Comparison of ENCODE assay signal across 26 cellular contexts in genomic region chr22:41659941-41660340, GRCh38. TPM values are rescaled to one million over a fixed set of nuclear protein-coding genes. Genes with fewer than 3 reads are reported as not detected.
DNase-seq lines count a peak whose midpoint lies in the region; ATAC-seq and TF ChIP-seq lines count a peak whose summit lies in the region.
"Had no signal": no experiment of that assay in that cellular context is flagged by ENCODE, and none has a peak within 500 bp of the region (broad histone marks: within the 10 kb centered on the region; RNA-seq: fewer than 3 reads in every experiment).

No MANE protein-coding gene starts in this region.

- no TSS peak for BruUV-seq in MCF 10A (replicated peaks; lab: Mats Ljungman, UMichigan)

- no peak for DNase-seq in MCF 10A (ENCODE audit: unreplicated experiment)
- no peak for DNase-seq in breast epithelium (ENCODE audit: low spot score in 2 of 2)
- no peak for DNase-seq in activated naive CD4-positive, alpha-beta T cell treated with anti-CD3 and anti-CD28 coated beads, Interleukin-2, amount 50 U/mL, for 72 hours (ENCODE audit: low spot score in 2 of 2)
- no peak for DNase-seq in left cardiac atrium
- no peak for DNase-seq in gastrocnemius medialis
- DNase-seq in upper lobe of left lung: no peak
- no peak for DNase-seq in stimulated activated CD4-positive, alpha-beta T cell treated with anti-CD3 and anti-CD28 coated beads, Interleukin-12 subunit alpha, Interleukin-12 subunit beta, amount 100 ng/mL, for 4 hours
- no peak for DNase-seq in midbrain (lab: John Stamatoyannopoulos, UW)
- DNase-seq: activated CD4-positive, alpha-beta T cell treated with anti-CD3 and anti-CD28 coated beads, Interleukin-2, amount 10 ng/mL, durations not matched to agents 24 days and 14 days; H9; left colon; mesendoderm; natural killer cell; NCI-H1048; NCI-H1930; NCI-H69; retina; RPMI8226; stimulated activated naive CD8-positive, alpha-beta T cell treated with anti-CD3 and anti-CD28 coated beads, Interleukin-15, Interleukin-2, amounts not matched to agents 100 U/mL and 50 U/mL, for 24 hours had no signal

- 93 to 100% methylated on average over 1 of the region's 1 CpG for WGBS in upper lobe of left lung, 2 donors

- in situ Hi-C loops in gastrocnemius medialis (cut with MboI; ENCODE audit: low sequenced_read_pairs in 4 of 4): no loop called here

- intact Hi-C loops in MCF 10A (cut with micrococcal nuclease): no loop called here
- intact Hi-C loops in breast epithelium (cut with DNase I; ENCODE audit: low total_unique reads): no loop called here
- intact Hi-C loops in left cardiac atrium (cut with DNase I): no loop called here
- intact Hi-C loops in gastrocnemius medialis (cut with DNase I; ENCODE audit: low total_unique reads): no loop called here

- TF ChIP-seq CTCF in MCF 10A (IDR thresholded peaks at IDR 0.05; ENCODE audit: unreplicated experiment) (no peak), breast epithelium (IDR thresholded peaks at IDR 0.05) (no peak), gastrocnemius medialis (IDR thresholded peaks at IDR 0.05 in 4 of 5, conservative IDR thresholded peaks at IDR 0.05 in 1 of 5) (no peak), upper lobe of left lung (IDR thresholded peaks at IDR 0.05) (no peak)

- no peaks in the 10 kb centered on the region for H3K27me3 ChIP-seq in breast epithelium
- no peaks in the 10 kb centered on the region for H3K27me3 ChIP-seq in gastrocnemius medialis
- no peaks in the 10 kb centered on the region for H3K27me3 ChIP-seq in upper lobe of left lung
- H3K27me3 ChIP-seq: ascending aorta; BLaER1 treated with 17β-estradiol and CSF1 and Interleukin-3, amounts not matched to agents 10 nM and 100 nM; tibial nerve had no signal

- H3K4me1 Mint-ChIP-seq in MCF 10A (ENCODE audit: insufficient read depth, unreplicated experiment): peaks cover 4% of the 10 kb centered on the region
- H3K4me1 Mint-ChIP-seq: activated CD4-positive, alpha-beta T cell treated with anti-CD3 and anti-CD28 coated beads, Interleukin-2, amount 10 ng/mL, durations not matched to agents 24 days and 14 days; H9; natural killer cell had no signal

- no peak for ATAC-seq in activated naive CD4-positive, alpha-beta T cell treated with anti-CD3 and anti-CD28 coated beads, Interleukin-2, amount 50 U/mL, for 72 hours
- peak; percentile 70 to 73 for ATAC-seq in left cardiac atrium
- no peak for ATAC-seq in gastrocnemius medialis
- no peak for ATAC-seq in upper lobe of left lung (ENCODE audit: low FRiP score in 2 of 2)
- ATAC-seq: left colon; natural killer cell; SK-N-SH treated with all-trans-retinoic acid at 6 μM for 48 hours; stimulated activated naive CD8-positive, alpha-beta T cell treated with anti-CD3 and anti-CD28 coated beads, Interleukin-15, Interleukin-2, amounts not matched to agents 100 U/mL and 50 U/mL, for 24 hours had no signal

- TF ChIP-seq POLR2A in breast epithelium (IDR thresholded peaks at IDR 0.05): no peak
- TF ChIP-seq POLR2A in gastrocnemius medialis (IDR thresholded peaks at IDR 0.05): no peak
- TF ChIP-seq POLR2A in upper lobe of left lung (IDR thresholded peaks at IDR 0.05): no peak

- H3K4me3 ChIP-seq in breast epithelium: no peak overlapping the region
- no peak overlapping the region for H3K4me3 ChIP-seq in gastrocnemius medialis
- no peak overlapping the region for H3K4me3 ChIP-seq in upper lobe of left lung
- H3K4me3 ChIP-seq: ascending aorta; BLaER1 treated with 17β-estradiol and CSF1 and Interleukin-3, amounts not matched to agents 10 nM and 100 nM; tibial nerve had no signal

- H3K4me3 Mint-ChIP-seq in MCF 10A (ENCODE audit: unreplicated experiment): no peak overlapping the region
- H3K4me3 Mint-ChIP-seq: activated CD4-positive, alpha-beta T cell treated with anti-CD3 and anti-CD28 coated beads, Interleukin-2, amount 10 ng/mL, durations not matched to agents 24 days and 14 days; H9; natural killer cell had no signal

- H3K9me3 Mint-ChIP-seq in MCF 10A (ENCODE audit: unreplicated experiment): no peaks in the 10 kb centered on the region
- H3K9me3 Mint-ChIP-seq in activated naive CD4-positive, alpha-beta T cell treated with anti-CD3 and anti-CD28 coated beads, Interleukin-2, amount 50 U/mL, for 72 hours: no peaks in the 10 kb centered on the region
- H3K9me3 Mint-ChIP-seq: activated CD4-positive, alpha-beta T cell treated with anti-CD3 and anti-CD28 coated beads, Interleukin-2, amount 10 ng/mL, durations not matched to agents 24 days and 14 days; H9; natural killer cell had no signal

- H3K36me3 Mint-ChIP-seq in MCF 10A (ENCODE audit: insufficient read depth, unreplicated experiment): peaks cover 100% of the 10 kb centered on the region
- H3K36me3 Mint-ChIP-seq in activated naive CD4-positive, alpha-beta T cell treated with anti-CD3 and anti-CD28 coated beads, Interleukin-2, amount 50 U/mL, for 72 hours: peaks cover 11 to 16% of the 10 kb centered on the region in 2 donors

- peak overlapping the region; percentile 52 for H3K27ac Mint-ChIP-seq in MCF 10A (ENCODE audit: low read depth, unreplicated experiment)
- peak overlapping the region; percentile 50 to 89 for H3K27ac Mint-ChIP-seq in activated naive CD4-positive, alpha-beta T cell treated with anti-CD3 and anti-CD28 coated beads, Interleukin-2, amount 50 U/mL, for 72 hours
- H3K27ac Mint-ChIP-seq: activated CD4-positive, alpha-beta T cell treated with anti-CD3 and anti-CD28 coated beads, Interleukin-2, amount 10 ng/mL, durations not matched to agents 24 days and 14 days had no signal

- POLR2A ChIA-PET in MCF 10A (lab: Yijun Ruan, JAX): interaction anchor here (0.6 to 1.3 kb wide), 2 partner anchors 38 to 1004 kb away, joined by 3 to 4 read pairs; no protein-coding TSS in a partner anchor

- H3K36me3 ChIP-seq in breast epithelium (peaks cover 15% of the 10 kb centered on the region), gastrocnemius medialis (peaks cover 4 to 93% of the 10 kb centered on the region in 2 donors), upper lobe of left lung (peaks cover 70 to 100% (median 86%) of the 10 kb centered on the region in 4 donors)

- no peak for TF ChIP-seq EP300 in upper lobe of left lung (IDR thresholded peaks at IDR 0.05)

- no peaks in the 10 kb centered on the region for H3K27me3 Mint-ChIP-seq in MCF 10A (ENCODE audit: insufficient read depth, unreplicated experiment)
- H3K27me3 Mint-ChIP-seq: activated CD4-positive, alpha-beta T cell treated with anti-CD3 and anti-CD28 coated beads, Interleukin-2, amount 10 ng/mL, durations not matched to agents 24 days and 14 days had no signal

- CTCF ChIA-PET in MCF 10A (lab: Yijun Ruan, JAX): interaction anchor here (0.9 to 1.0 kb wide), 2 partner anchors 13 to 16 kb away, joined by 3 to 5 read pairs; no protein-coding TSS in a partner anchor

- H3K27ac ChIP-seq in breast epithelium (no peak overlapping the region), gastrocnemius medialis (peak overlapping the region; percentile 1 to 55 (median 13)), upper lobe of left lung (no peak overlapping the region)
- H3K27ac ChIP-seq: ascending aorta; BLaER1 treated with 17β-estradiol and CSF1 and Interleukin-3, amounts not matched to agents 10 nM and 100 nM; tibial nerve; VCaP had no signal

- no peaks in the 10 kb centered on the region for H3K9me3 ChIP-seq in breast epithelium
- no peaks in the 10 kb centered on the region for H3K9me3 ChIP-seq in gastrocnemius medialis
- no peaks in the 10 kb centered on the region for H3K9me3 ChIP-seq in upper lobe of left lung
- H3K9me3 ChIP-seq: ascending aorta; BLaER1 treated with 17β-estradiol and CSF1 and Interleukin-3, amounts not matched to agents 10 nM and 100 nM; tibial nerve had no signal

- H3K4me1 ChIP-seq in breast epithelium: no peaks in the 10 kb centered on the region
- H3K4me1 ChIP-seq in gastrocnemius medialis: peaks cover 0 to 5% of the 10 kb centered on the region in 2 donors
- H3K4me1 ChIP-seq in upper lobe of left lung: no peaks in the 10 kb centered on the region
- H3K4me1 ChIP-seq: ascending aorta; BLaER1 treated with 17β-estradiol and CSF1 and Interleukin-3, amounts not matched to agents 10 nM and 100 nM; tibial nerve had no signal

RNA-seq across cellular contexts. Expression of gene SNU13, which starts 28.7 kb away (rescaled TPM):
- total RNA-seq in MCF 10A (2022) (280 and 286 TPM in 2 replicates), breast epithelium (100 to 1,000 TPM in 2 of 3 donors, 10 to 100 TPM in 1; 97.9 to 145 (median 127) TPM), left cardiac atrium (100 to 1,000 TPM; 178 to 226 TPM), gastrocnemius medialis (100 to 1,000 TPM; 177 to 202 (median 185) TPM), upper lobe of left lung (100 to 1,000 TPM in 3 of 6 donors, 10 to 100 TPM in 3; 40.9 to 124 (median 92.0) TPM)
- total RNA-seq in activated naive CD4-positive, alpha-beta T cell treated with anti-CD3 and anti-CD28 coated beads, Interleukin-2, amount 50 U/mL, for 72 hours: 100 to 1,000 TPM; 193 to 235 TPM

RNA-seq across cellular contexts. Expression of gene XRCC6, which starts 38.8 kb away (rescaled TPM):
- total RNA-seq in MCF 10A (2022) (173 and 203 TPM in 2 replicates), breast epithelium (100 to 1,000 TPM; 194 to 232 (median 220) TPM), left cardiac atrium (100 to 1,000 TPM; 141 to 169 TPM), gastrocnemius medialis (100 to 1,000 TPM; 220 to 285 (median 278) TPM), upper lobe of left lung (100 to 1,000 TPM in 5 of 6 donors, 10 to 100 TPM in 1; 83.8 to 209 (median 167) TPM)
- total RNA-seq in activated naive CD4-positive, alpha-beta T cell treated with anti-CD3 and anti-CD28 coated beads, Interleukin-2, amount 50 U/mL, for 72 hours: 100 to 1,000 TPM; 283 to 423 TPM

RNA-seq across cellular contexts. Expression of gene DESI1, which starts 39.1 kb away (rescaled TPM):
- total RNA-seq in MCF 10A (2022): 59.6 and 67.2 TPM in 2 replicates
- total RNA-seq in breast epithelium: 10 to 100 TPM; 17.0 to 23.5 (median 21.0) TPM
- 10 to 100 TPM; 18.3 to 44.8 TPM for total RNA-seq in activated naive CD4-positive, alpha-beta T cell treated with anti-CD3 and anti-CD28 coated beads, Interleukin-2, amount 50 U/mL, for 72 hours
- total RNA-seq in left cardiac atrium: 10 to 100 TPM; 56.5 to 64.0 TPM
- total RNA-seq in gastrocnemius medialis: 10 to 100 TPM; 11.0 to 23.7 (median 20.5) TPM
- total RNA-seq in upper lobe of left lung: 10 to 100 TPM; 28.2 to 41.5 (median 31.1) TPM

RNA-seq across cellular contexts. Expression of gene MEI1, which starts 39.4 kb away (rescaled TPM):
- not detected in 2 replicates for total RNA-seq in MCF 10A (2022)
- 10 to 100 TPM in 1 of 3 donors, 1 to 10 TPM in 2; 1.3 to 12.1 (median 4.3) TPM for total RNA-seq in breast epithelium
- 10 to 100 TPM; 28.3 to 36.9 TPM for total RNA-seq in activated naive CD4-positive, alpha-beta T cell treated with anti-CD3 and anti-CD28 coated beads, Interleukin-2, amount 50 U/mL, for 72 hours
- total RNA-seq in left cardiac atrium: 1 to 10 TPM in 1 of 2 donors, under 1 TPM in 1; 0.42 to 1.7 TPM
- under 1 TPM in 1 of 4 donors, not detected in 3; 0.29 TPM for total RNA-seq in gastrocnemius medialis
- total RNA-seq in upper lobe of left lung: 10 to 100 TPM in 2 of 6 donors, 1 to 10 TPM in 3, under 1 TPM in 1; 0.89 to 20.7 (median 5.7) TPM
- total RNA-seq: ascending aorta, LHCN-M2, osteocyte had no signal

Comparison
In these comparisons a context has a peak if more than half of its experiments do, and no peak if none do; other contexts are left out.
1. H3K27ac ChIP-seq: peak in gastrocnemius medialis (4 of 4); none in breast epithelium (0 of 2) and upper lobe of left lung (0 of 4).
2. ATAC-seq: peak in left cardiac atrium (2 of 2); none in activated naive CD4-positive, alpha-beta T cell treated with anti-CD3 and anti-CD28 coated beads, Interleukin-2, amount 50 U/mL, for 72 hours (0 of 2), gastrocnemius medialis (0 of 2) and upper lobe of left lung (0 of 2).